In genomic region chr9:134488251-134488900, GRCh38 we compare ENCODE assay signal across 14 cellular contexts.
DNase-seq lines count a peak whose midpoint lies in the region; ATAC-seq and TF ChIP-seq lines count a peak whose summit lies in the region.
"Had no signal": no experiment of that assay in that cellular context is flagged by ENCODE, and none has a peak within 500 bp of the region (broad histone marks: within the 10 kb centered on the region; RNA-seq: fewer than 3 reads in every experiment).

No MANE protein-coding gene starts in this region.

- H3K36me3 ChIP-seq in upper lobe of left lung = no peaks in the 10 kb centered on the region

- no peak overlapping the region for H3K27ac ChIP-seq in upper lobe of left lung

- no peak for TF ChIP-seq POLR2A in upper lobe of left lung (IDR thresholded peaks at IDR 0.05)

- no peak for TF ChIP-seq CTCF in brain (conservative IDR thresholded peaks at IDR 0.05)
- no peak for TF ChIP-seq CTCF in upper lobe of left lung (IDR thresholded peaks at IDR 0.05)

- no peaks in the 10 kb centered on the region for H3K27me3 ChIP-seq in upper lobe of left lung

- H3K4me3 Mint-ChIP-seq in activated T-cell treated with anti-CD3 and anti-CD28 coated beads, Interleukin-2, amount 50 U/mL, for 4 hours = no peak overlapping the region
- no peak overlapping the region for H3K4me3 Mint-ChIP-seq in brain

- H3K4me3 ChIP-seq in upper lobe of left lung = no peak overlapping the region
- H3K4me3 ChIP-seq: K562 had no signal

- TF ChIP-seq EP300 in upper lobe of left lung (IDR thresholded peaks at IDR 0.05) = no peak

- H3K36me3 Mint-ChIP-seq in activated T-cell treated with anti-CD3 and anti-CD28 coated beads, Interleukin-2, amount 50 U/mL, for 4 hours (ENCODE audit: insufficient read depth) = no peaks in the 10 kb centered on the region
- no peaks in the 10 kb centered on the region for H3K36me3 Mint-ChIP-seq in brain

- H3K9me3 Mint-ChIP-seq in activated T-cell treated with anti-CD3 and anti-CD28 coated beads, Interleukin-2, amount 50 U/mL, for 4 hours = no peaks in the 10 kb centered on the region
- peaks cover 0 to 5% (median 0%) of the 10 kb centered on the region in 5 experiments for H3K9me3 Mint-ChIP-seq in brain

- ATAC-seq in activated T-cell treated with anti-CD3 and anti-CD28 coated beads, Interleukin-2, amount 50 U/mL, for 4 hours = no peak
- ATAC-seq in upper lobe of left lung (ENCODE audit: low FRiP score in 2 of 2) = no peak
- ATAC-seq in GM21723 (IDR thresholded peaks at IDR 0.05; ENCODE audit: unreplicated experiment) = no peak
- ATAC-seq: K562 had no signal

- peak; percentile 12 for DNase-seq in activated T-cell treated with anti-CD3 and anti-CD28 coated beads, Interleukin-2, amount 50 U/mL, for 1 hour
- DNase-seq in activated T-cell treated with anti-CD3 and anti-CD28 coated beads, Interleukin-2, amount 50 U/mL, for 4 hours = no peak
- peak; percentile 72 for DNase-seq in islet precursor cell
- DNase-seq in upper lobe of left lung = peak; percentile 14 to 73
- no peak for DNase-seq in stimulated activated CD4-positive, alpha-beta T cell treated with anti-CD3 and anti-CD28 coated beads, Interleukin-12 subunit alpha, Interleukin-12 subunit beta, amount 100 ng/mL, for 4 hours
- DNase-seq in stimulated activated naive CD4-positive, alpha-beta T cell (lab: John Stamatoyannopoulos, UW) = no peak
- DNase-seq: activated CD4-positive, alpha-beta T cell treated with anti-CD3 and anti-CD28 coated beads for 4 hours; activated naive CD4-positive, alpha-beta T cell; DND-41; NCI-H2029 treated with DMSO at 0.1 percent for 48 hours; stimulated activated CD4-positive, alpha-beta T cell treated with anti-CD3 and anti-CD28 coated beads, Interleukin-15, amount 100 ng/mL, for 24 hours had no signal

- peak overlapping the region in 3 of 5 experiments; percentile 22 to 76 (median 34) for H3K27ac Mint-ChIP-seq in brain

- WGBS in upper lobe of left lung, 2 donors = 67 to 73% methylated on average over 11 to 24 of the region's 24 CpGs

- H3K9me3 ChIP-seq in upper lobe of left lung = no peaks in the 10 kb centered on the region

- H3K4me1 ChIP-seq in upper lobe of left lung = peaks cover 0 to 8% (median 2%) of the 10 kb centered on the region in 4 donors

- peaks cover 23% of the 10 kb centered on the region for H3K27me3 Mint-ChIP-seq in activated T-cell treated with anti-CD3 and anti-CD28 coated beads, Interleukin-2, amount 50 U/mL, for 4 hours (ENCODE audit: low read depth)
- H3K27me3 Mint-ChIP-seq in brain = peaks cover 12% of the 10 kb centered on the region

- no peaks in the 10 kb centered on the region for H3K4me1 Mint-ChIP-seq in activated T-cell treated with anti-CD3 and anti-CD28 coated beads, Interleukin-2, amount 50 U/mL, for 4 hours (ENCODE audit: low read depth)
- H3K4me1 Mint-ChIP-seq in brain = peaks cover 37% of the 10 kb centered on the region

Comparison
In these comparisons a context has a peak if more than half of its experiments do, and no peak if none do; other contexts are left out.
1. DNase-seq: peak in activated T-cell treated with anti-CD3 and anti-CD28 coated beads, Interleukin-2, amount 50 U/mL, for 1 hour (single experiment), islet precursor cell (single experiment) and upper lobe of left lung (2 of 2); none in activated T-cell treated with anti-CD3 and anti-CD28 coated beads, Interleukin-2, amount 50 U/mL, for 4 hours (single experiment), stimulated activated CD4-positive, alpha-beta T cell treated with anti-CD3 and anti-CD28 coated beads, Interleukin-12 subunit alpha, Interleukin-12 subunit beta, amount 100 ng/mL, for 4 hours (single experiment) and stimulated activated naive CD4-positive, alpha-beta T cell (0 of 6).